1 cellular context compared by ENCODE assay signal in the genomic region with DNA sequence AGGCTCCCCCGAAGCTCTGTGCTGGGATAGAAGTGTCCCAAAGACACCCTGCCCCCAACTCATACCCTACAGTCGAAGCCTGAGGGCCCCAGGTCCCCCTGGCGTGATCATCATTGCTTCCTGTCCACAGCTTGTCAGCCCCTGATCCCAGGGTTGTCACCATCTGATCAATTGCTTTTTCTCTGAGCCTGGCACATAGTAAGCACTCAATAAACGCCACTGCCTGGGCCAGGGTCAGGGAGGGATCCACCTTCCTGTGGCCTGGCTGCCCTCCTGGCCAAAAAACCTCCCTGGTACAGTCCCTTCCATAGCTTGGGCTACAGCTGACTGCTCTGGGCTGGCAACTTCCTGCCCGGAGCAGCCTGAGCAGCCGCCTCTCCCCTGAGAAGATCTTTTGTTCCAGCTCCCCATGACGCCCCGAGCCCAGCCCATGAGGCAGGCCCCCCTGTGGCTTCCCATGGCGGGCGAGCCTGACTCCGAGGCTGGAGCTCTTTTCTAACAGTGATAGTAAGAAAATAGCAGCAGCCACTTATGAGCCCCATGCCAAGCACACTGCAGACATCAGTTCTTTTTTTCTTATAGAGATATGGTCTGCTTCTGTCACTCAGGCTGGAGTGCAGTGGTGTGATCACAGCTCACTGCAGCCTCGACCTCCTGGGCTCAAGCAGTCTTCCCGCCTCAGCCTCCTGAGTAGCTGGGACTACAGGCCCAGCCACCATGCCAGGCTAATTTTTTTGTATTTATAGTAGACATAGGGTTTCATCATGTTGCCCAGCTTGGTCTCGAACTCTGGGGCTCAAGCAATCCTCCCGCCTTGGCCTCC.
A peak's percentile ranks its signal among the peaks of the same experiment; 100 is the strongest.
TF ChIP-seq lines count a peak whose summit lies in the region.

No MANE protein-coding gene starts in this region.

TF ChIP-seq in GM12878, 131 proteins besides CTCF, POLR2A, EP300 and RAD21 (continued from another document):
- TF ChIP-seq, protein P1, sequence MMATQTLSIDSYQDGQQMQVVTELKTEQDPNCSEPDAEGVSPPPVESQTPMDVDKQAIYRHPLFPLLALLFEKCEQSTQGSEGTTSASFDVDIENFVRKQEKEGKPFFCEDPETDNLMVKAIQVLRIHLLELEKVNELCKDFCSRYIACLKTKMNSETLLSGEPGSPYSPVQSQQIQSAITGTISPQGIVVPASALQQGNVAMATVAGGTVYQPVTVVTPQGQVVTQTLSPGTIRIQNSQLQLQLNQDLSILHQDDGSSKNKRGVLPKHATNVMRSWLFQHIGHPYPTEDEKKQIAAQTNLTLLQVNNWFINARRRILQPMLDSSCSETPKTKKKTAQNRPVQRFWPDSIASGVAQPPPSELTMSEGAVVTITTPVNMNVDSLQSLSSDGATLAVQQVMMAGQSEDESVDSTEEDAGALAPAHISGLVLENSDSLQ (IDR thresholded peaks at IDR 0.05), result peak; percentile 47; the same call in 1 of the 2 replicates
- TF ChIP-seq, protein P2, sequence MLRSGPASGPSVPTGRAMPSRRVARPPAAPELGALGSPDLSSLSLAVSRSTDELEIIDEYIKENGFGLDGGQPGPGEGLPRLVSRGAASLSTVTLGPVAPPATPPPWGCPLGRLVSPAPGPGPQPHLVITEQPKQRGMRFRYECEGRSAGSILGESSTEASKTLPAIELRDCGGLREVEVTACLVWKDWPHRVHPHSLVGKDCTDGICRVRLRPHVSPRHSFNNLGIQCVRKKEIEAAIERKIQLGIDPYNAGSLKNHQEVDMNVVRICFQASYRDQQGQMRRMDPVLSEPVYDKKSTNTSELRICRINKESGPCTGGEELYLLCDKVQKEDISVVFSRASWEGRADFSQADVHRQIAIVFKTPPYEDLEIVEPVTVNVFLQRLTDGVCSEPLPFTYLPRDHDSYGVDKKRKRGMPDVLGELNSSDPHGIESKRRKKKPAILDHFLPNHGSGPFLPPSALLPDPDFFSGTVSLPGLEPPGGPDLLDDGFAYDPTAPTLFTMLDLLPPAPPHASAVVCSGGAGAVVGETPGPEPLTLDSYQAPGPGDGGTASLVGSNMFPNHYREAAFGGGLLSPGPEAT (IDR thresholded peaks at IDR 0.05; ENCODE audit: low read depth), result no peak
- TF ChIP-seq LARP7 (IDR thresholded peaks at IDR 0.05) (0 out of 2 replicates have a peak, but pooled peaks have one; percentile 23), IKZF2 (IDR thresholded peaks at IDR 0.05) (peak in 1 of 2 experiments; percentile 28; a peak in 1 of 4 replicates), IKZF1 (conservative IDR thresholded peaks at IDR 0.05) (peak; percentile 53; the same call in 1 of the 2 replicates), ZZZ3 (IDR thresholded peaks at IDR 0.05; ENCODE audit: control insufficient read depth, insufficient read length, low read depth) (no peak)
